ENCODE assay signal across 8 cellular contexts in genomic region chr7:43868681-43869017, GRCh38. TPM values are rescaled to one million over a fixed set of nuclear protein-coding genes. Genes with fewer than 3 reads are reported as not detected.
DNase-seq lines count a peak whose midpoint lies in the region; TF ChIP-seq lines count a peak whose summit lies in the region.

No MANE protein-coding gene starts in this region.

- peak overlapping the region; percentile 96 for H3K27ac ChIP-seq in temporal lobe (ENCODE audit: low read depth, low read length)

- peaks cover 11% of the 10 kb centered on the region for H3K36me3 Mint-ChIP-seq in activated naive CD8-positive, alpha-beta T cell

- H3K36me3 ChIP-seq in kidney epithelial cell (ENCODE audit: control insufficient read depth, insufficient read depth, low read length): peaks cover 2% of the 10 kb centered on the region

- H3K4me1 Mint-ChIP-seq in activated naive CD8-positive, alpha-beta T cell (ENCODE audit: low read depth): peaks cover 22% of the 10 kb centered on the region

- H3K27me3 Mint-ChIP-seq in activated naive CD8-positive, alpha-beta T cell: no peaks in the 10 kb centered on the region

- no peaks in the 10 kb centered on the region for H3K27me3 ChIP-seq in kidney epithelial cell (ENCODE audit: control insufficient read depth, insufficient read depth, low read length)

- H3K9me3 Mint-ChIP-seq in activated naive CD8-positive, alpha-beta T cell (ENCODE audit: low read depth): no peaks in the 10 kb centered on the region

- no peak for TF ChIP-seq CTCF in AG10803 (conservative IDR thresholded peaks at IDR 0.05; ENCODE audit: low read length)
- no peak for TF ChIP-seq CTCF in HFF-Myc (IDR thresholded peaks at IDR 0.05; ENCODE audit: low read depth, low read length, missing control alignments)
- TF ChIP-seq CTCF in kidney epithelial cell (IDR thresholded peaks at IDR 0.05; ENCODE audit: insufficient read depth, low read length, poor library complexity, severe bottlenecking): no peak

- H3K4me3 ChIP-seq in AG10803 (ENCODE audit: low read length) (peak overlapping the region; percentile 85), HFF-Myc (replicated peaks; ENCODE audit: low read depth, low read length) (peak overlapping the region; percentile 81), kidney epithelial cell (ENCODE audit: low read depth, low read length) (peak overlapping the region; percentile 92)

- DNase-seq in AG10803 (ENCODE audit: low read depth) (no peak), HFF-Myc (ENCODE audit: extremely low read depth, low read depth) (no peak), kidney epithelial cell (ENCODE audit: low read depth) (no peak), cerebellum (ENCODE audit: low spot score) (no peak), C1 segment of cervical spinal cord (lab: John Stamatoyannopoulos, UW) (no peak)
- DNase-seq in stimulated activated CD4-positive, alpha-beta T cell treated with anti-CD3 and anti-CD28 coated beads, Interleukin-2, amount 100 ng/mL, for 48 hours: no peak

- peak overlapping the region; percentile 97 for H3K27ac Mint-ChIP-seq in activated naive CD8-positive, alpha-beta T cell

- H3K4me3 Mint-ChIP-seq in activated naive CD8-positive, alpha-beta T cell: peak overlapping the region; percentile 95

RNA-seq across cellular contexts. Expression of gene MRPS24, which starts 0.7 kb away (rescaled TPM):
- total RNA-seq in kidney epithelial cell: 142 and 168 TPM in 2 replicates
- 17.0 TPM for total RNA-seq in temporal lobe
- 21.8 TPM for total RNA-seq in cerebellum

RNA-seq across cellular contexts. Expression of gene URGCP, which starts 37.7 kb away (rescaled TPM):
- total RNA-seq in kidney epithelial cell (30.0 and 30.1 TPM in 2 replicates), temporal lobe (29.0 TPM), cerebellum (31.6 TPM)

RNA-seq across cellular contexts. Expression of gene UBE2D4, which starts 57.6 kb away (rescaled TPM):
- total RNA-seq in kidney epithelial cell: 27.4 and 34.0 TPM in 2 replicates
- 10.6 TPM for total RNA-seq in temporal lobe
- 16.2 TPM for total RNA-seq in cerebellum
